ENCODE assay signal across 2 cellular contexts in the genomic region with DNA sequence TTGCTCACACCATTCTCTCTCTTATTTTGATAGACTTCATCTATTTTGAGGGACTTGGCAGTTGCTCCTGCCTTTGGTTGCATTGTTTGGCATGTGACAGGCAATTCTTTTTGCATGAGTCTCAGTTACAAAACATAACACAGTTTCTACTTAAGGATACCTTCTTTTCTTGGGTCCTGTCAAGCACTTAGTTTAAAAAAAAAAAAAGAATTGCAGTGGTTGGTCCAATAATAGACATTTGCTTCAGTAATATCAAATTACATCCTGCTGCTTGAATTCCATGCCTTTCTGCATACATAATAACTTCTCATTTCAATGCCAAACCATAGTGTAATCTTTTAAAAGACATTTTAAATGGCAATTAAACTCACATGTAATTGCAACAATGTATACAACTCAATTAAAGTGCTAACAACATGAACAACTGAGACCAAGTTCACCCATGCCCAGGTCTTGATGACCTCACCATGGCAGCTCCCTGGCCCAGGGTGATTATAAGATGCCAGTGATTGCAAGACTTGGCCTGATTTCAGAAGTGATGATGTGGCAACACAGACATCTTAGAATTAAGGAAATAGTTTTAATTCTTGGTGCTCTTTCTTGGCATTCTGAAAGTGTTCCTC.
A peak's percentile ranks its signal among the peaks of the same experiment; 100 is the strongest.
TF ChIP-seq lines count a peak whose summit lies in the region.

No MANE protein-coding gene starts in this region.

TF ChIP-seq in Ishikawa, 13 proteins besides CTCF, POLR2A, EP300 and RAD21 (continued from another document):
- peak; percentile 84 for TF ChIP-seq NFIC (IDR thresholded peaks at IDR 0.05)
- TF ChIP-seq CREB1 (IDR thresholded peaks at IDR 0.05; ENCODE audit: low read depth), result no peak; the same call in 1 of the 2 replicates
- TF ChIP-seq, protein P1, sequence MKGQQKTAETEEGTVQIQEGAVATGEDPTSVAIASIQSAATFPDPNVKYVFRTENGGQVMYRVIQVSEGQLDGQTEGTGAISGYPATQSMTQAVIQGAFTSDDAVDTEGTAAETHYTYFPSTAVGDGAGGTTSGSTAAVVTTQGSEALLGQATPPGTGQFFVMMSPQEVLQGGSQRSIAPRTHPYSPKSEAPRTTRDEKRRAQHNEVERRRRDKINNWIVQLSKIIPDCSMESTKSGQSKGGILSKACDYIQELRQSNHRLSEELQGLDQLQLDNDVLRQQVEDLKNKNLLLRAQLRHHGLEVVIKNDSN (IDR thresholded peaks at IDR 0.05), result peak; percentile 55
- TF ChIP-seq, protein P2, sequence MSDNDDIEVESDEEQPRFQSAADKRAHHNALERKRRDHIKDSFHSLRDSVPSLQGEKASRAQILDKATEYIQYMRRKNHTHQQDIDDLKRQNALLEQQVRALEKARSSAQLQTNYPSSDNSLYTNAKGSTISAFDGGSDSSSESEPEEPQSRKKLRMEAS (IDR thresholded peaks at IDR 0.05), result peak; percentile 56; the same call in 1 of the 2 replicates
- TF ChIP-seq TAF1 (IDR thresholded peaks at IDR 0.05; ENCODE audit: low read depth), result no peak
- peak; percentile 90 for TF ChIP-seq CEBPB (IDR thresholded peaks at IDR 0.05)
- TF ChIP-seq YY1 (IDR thresholded peaks at IDR 0.05; ENCODE audit: low read depth), result no peak
- peak; percentile 65; the same call in 1 of the 2 replicates for TF ChIP-seq TCF12 (IDR thresholded peaks at IDR 0.05; ENCODE audit: low read depth)

TF ChIP-seq in WTC11, 78 proteins besides CTCF, POLR2A, EP300 and RAD21 (continued from another document):
- TF ChIP-seq GRHL2 (CRISPR knock-in tag; IDR thresholded peaks at IDR 0.05; ENCODE audit: insufficient replicate concordance, severe bottlenecking), result no peak
- TF ChIP-seq NR1H2 (CRISPR knock-in tag; IDR thresholded peaks at IDR 0.05), result no peak
- TF ChIP-seq, protein P3, sequence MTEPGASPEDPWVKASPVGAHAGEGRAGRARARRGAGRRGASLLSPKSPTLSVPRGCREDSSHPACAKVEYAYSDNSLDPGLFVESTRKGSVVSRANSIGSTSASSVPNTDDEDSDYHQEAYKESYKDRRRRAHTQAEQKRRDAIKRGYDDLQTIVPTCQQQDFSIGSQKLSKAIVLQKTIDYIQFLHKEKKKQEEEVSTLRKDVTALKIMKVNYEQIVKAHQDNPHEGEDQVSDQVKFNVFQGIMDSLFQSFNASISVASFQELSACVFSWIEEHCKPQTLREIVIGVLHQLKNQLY (CRISPR knock-in tag; IDR thresholded peaks at IDR 0.05), result no peak
- no peak for TF ChIP-seq FOXK1 (CRISPR knock-in tag; IDR thresholded peaks at IDR 0.05)
- TF ChIP-seq HMGA2 (CRISPR knock-in tag; IDR thresholded peaks at IDR 0.05), result no peak
- TF ChIP-seq TP53 (CRISPR knock-in tag; IDR thresholded peaks at IDR 0.05), result no peak
- TF ChIP-seq, protein P4, sequence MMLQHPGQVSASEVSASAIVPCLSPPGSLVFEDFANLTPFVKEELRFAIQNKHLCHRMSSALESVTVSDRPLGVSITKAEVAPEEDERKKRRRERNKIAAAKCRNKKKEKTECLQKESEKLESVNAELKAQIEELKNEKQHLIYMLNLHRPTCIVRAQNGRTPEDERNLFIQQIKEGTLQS (CRISPR knock-in tag; conservative IDR thresholded peaks at IDR 0.05), result no peak
- no peak for TF ChIP-seq TEAD1 (CRISPR knock-in tag; IDR thresholded peaks at IDR 0.05)
